In genomic region chr1:31431351-31431750, GRCh38 we compare ENCODE assay signal across 15 cellular contexts. TPM values are rescaled to one million over a fixed set of nuclear protein-coding genes. Genes with fewer than 3 reads are reported as not detected.
"Had no signal": no experiment of that assay in that cellular context is flagged by ENCODE, and none has a peak within 500 bp of the region (broad histone marks: within the 10 kb centered on the region; RNA-seq: fewer than 3 reads in every experiment).

No MANE protein-coding gene starts in this region.

- H3K36me3 ChIP-seq: ascending aorta, breast epithelium had no signal

- H3K27ac ChIP-seq: ascending aorta, breast epithelium, psoas muscle, SJSA1 had no signal

- H3K4me1 ChIP-seq: ascending aorta, breast epithelium, psoas muscle, SJSA1 had no signal

- ATAC-seq: effector memory CD8-positive, alpha-beta T cell; psoas muscle had no signal

- DNase-seq: activated B cell treated with CpG ODN at 0.5 μM for 24 hours; activated CD4-positive, alpha-beta T cell treated with anti-CD3 and anti-CD28 coated beads, Interleukin-2, amount 10 ng/mL, durations not matched to agents 7 days and 5 days; activated naive CD4-positive, alpha-beta T cell treated with Interleukin-2 at 50 U/mL for 16 hours; dermis blood vessel endothelial cell; effector memory CD8-positive, alpha-beta T cell; mesenchymal stem cell; occipital lobe; psoas muscle; stimulated activated CD4-positive, alpha-beta T cell treated with anti-CD3 and anti-CD28 coated beads, Interleukin-4, amount 100 ng/mL, for 24 hours; stimulated activated naive CD4-positive, alpha-beta T cell; T-helper 2 cell had no signal

- H3K9me3 ChIP-seq: ascending aorta, breast epithelium, psoas muscle, SJSA1 had no signal

- H3K4me3 ChIP-seq: ascending aorta, breast epithelium, psoas muscle, SJSA1 had no signal

- H3K27me3 ChIP-seq: ascending aorta, breast epithelium, SJSA1 had no signal

RNA-seq across cellular contexts. Expression of gene SERINC2, which starts 18.3 kb away (rescaled TPM):
- total RNA-seq: activated T-helper 1 cell treated with anti-CD3 and anti-CD28 coated beads, Interleukin-12 subunit alpha, Interleukin-12 subunit beta, Interleukin-2, Interleukin-4 antibody, amounts not matched to agents 30 ng/mL and 10 ng/mL and 1 ng/mL, durations not matched to agents 14 hours and 24 hours and 36 hours had no signal

RNA-seq across cellular contexts. Expression of gene FABP3, which starts 58.5 kb away (rescaled TPM):
- total RNA-seq: activated CD4-positive, alpha-beta T cell treated with anti-CD3 and anti-CD28 coated beads, Interleukin-2, amount 10 ng/mL, durations not matched to agents 7 days and 5 days; activated T-helper 1 cell treated with anti-CD3 and anti-CD28 coated beads, Interleukin-12 subunit alpha, Interleukin-12 subunit beta, Interleukin-2, Interleukin-4 antibody, amounts not matched to agents 30 ng/mL and 10 ng/mL and 1 ng/mL, durations not matched to agents 14 hours and 24 hours and 36 hours had no signal
